Comparison of ENCODE assay signal across 26 cellular contexts in the genomic region with DNA sequence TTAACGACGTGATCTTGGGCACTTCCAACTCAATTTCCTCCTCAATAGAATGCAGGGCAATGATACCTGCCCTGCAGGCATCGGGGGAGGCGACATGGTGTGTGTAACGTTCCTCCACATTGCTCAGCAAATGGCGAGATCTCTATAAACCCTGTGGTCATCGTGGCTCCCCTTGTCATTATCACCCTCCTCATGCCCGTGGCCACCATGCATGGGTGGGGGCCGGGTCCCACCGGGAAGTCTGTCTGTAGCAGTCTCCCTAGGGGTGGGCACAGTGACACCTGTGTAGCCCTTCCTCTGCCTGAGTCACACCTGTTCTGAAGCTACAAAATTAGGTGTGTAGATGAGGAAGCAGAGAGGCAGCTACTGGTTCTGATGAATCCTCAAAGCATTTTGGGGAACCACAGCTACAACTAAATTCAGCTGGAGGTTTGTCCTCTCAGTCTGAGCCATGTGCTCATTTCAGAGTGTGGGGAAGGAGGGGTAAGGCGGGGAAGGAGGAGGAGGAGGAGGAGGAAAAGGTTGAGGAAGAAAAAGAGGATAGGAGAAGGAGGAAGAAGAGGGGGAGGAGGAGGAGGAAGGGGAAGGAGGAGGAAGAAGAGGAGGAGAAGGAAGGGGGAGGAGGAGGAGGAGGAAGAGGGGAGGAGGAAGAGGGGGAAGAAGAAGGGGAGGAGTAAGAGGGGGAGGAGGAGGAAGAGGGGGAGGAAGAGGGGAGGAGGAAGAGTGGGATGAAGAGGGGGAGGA. TPM values are rescaled to one million over a fixed set of nuclear protein-coding genes. Genes with fewer than 3 reads are reported as not detected.
DNase-seq lines count a peak whose midpoint lies in the region; ATAC-seq, FAIRE-seq and TF ChIP-seq lines count a peak whose summit lies in the region.
"Had no signal": no experiment of that assay in that cellular context is flagged by ENCODE, and none has a peak within 500 bp of the region (broad histone marks: within the 10 kb centered on the region; RNA-seq: fewer than 3 reads in every experiment).

No MANE protein-coding gene starts in this region.

- H3K4me1 ChIP-seq in endodermal cell (ENCODE audit: control insufficient read depth, insufficient read depth, low read length), result no peaks in the 10 kb centered on the region
- peaks cover 9 to 62% (median 34%) of the 10 kb centered on the region in 6 donors for H3K4me1 ChIP-seq in spleen
- H3K4me1 ChIP-seq: A549 had no signal

- H3K9me3 Mint-ChIP-seq in activated CD8-positive, alpha-beta T cell treated with anti-CD3 and anti-CD28 coated beads, Interleukin-2, amount 10 ng/mL, durations not matched to agents 7 days and 5 days (ENCODE audit: insufficient read depth), result no peaks in the 10 kb centered on the region
- H3K9me3 Mint-ChIP-seq in activated CD8-positive, alpha-beta T cell treated with anti-CD3 and anti-CD28 coated beads for 36 hours, result no peaks in the 10 kb centered on the region
- H3K9me3 Mint-ChIP-seq in endodermal cell, result no peaks in the 10 kb centered on the region
- H3K9me3 Mint-ChIP-seq: CD4-positive, alpha-beta T cell; neural crest cell had no signal

- H3K27ac Mint-ChIP-seq in activated CD8-positive, alpha-beta T cell treated with anti-CD3 and anti-CD28 coated beads, Interleukin-2, amount 10 ng/mL, durations not matched to agents 7 days and 5 days, result peak overlapping the region; percentile 43
- H3K27ac Mint-ChIP-seq in activated CD8-positive, alpha-beta T cell treated with anti-CD3 and anti-CD28 coated beads for 36 hours, result no peak overlapping the region
- no peak overlapping the region for H3K27ac Mint-ChIP-seq in endodermal cell
- H3K27ac Mint-ChIP-seq: activated CD4-positive, alpha-beta T cell treated with anti-CD3 and anti-CD28 coated beads for 36 hours; CD4-positive, alpha-beta T cell had no signal

- no peaks in the 10 kb centered on the region for H3K9me3 ChIP-seq in endodermal cell (ENCODE audit: control insufficient read depth, low read length)
- no peaks in the 10 kb centered on the region for H3K9me3 ChIP-seq in spleen
- H3K9me3 ChIP-seq: A549, tibial artery had no signal

- intact Hi-C loops in activated CD8-positive, alpha-beta T cell treated with anti-CD3 and anti-CD28 coated beads for 36 hours (cut with micrococcal nuclease), result no loop called here
- intact Hi-C loops in spleen (cut with DNase I; ENCODE audit: low total_unique reads), result no loop called here

- no peaks in the 10 kb centered on the region for H3K27me3 Mint-ChIP-seq in activated CD8-positive, alpha-beta T cell treated with anti-CD3 and anti-CD28 coated beads, Interleukin-2, amount 10 ng/mL, durations not matched to agents 7 days and 5 days (ENCODE audit: low read depth)
- H3K27me3 Mint-ChIP-seq in activated CD8-positive, alpha-beta T cell treated with anti-CD3 and anti-CD28 coated beads for 36 hours, result no peaks in the 10 kb centered on the region
- H3K27me3 Mint-ChIP-seq in endodermal cell (ENCODE audit: insufficient read depth), result no peaks in the 10 kb centered on the region
- H3K27me3 Mint-ChIP-seq: activated CD4-positive, alpha-beta T cell treated with anti-CD3 and anti-CD28 coated beads for 36 hours; CD4-positive, alpha-beta T cell had no signal

- H3K27me3 ChIP-seq in endodermal cell (ENCODE audit: control insufficient read depth, insufficient read depth, low read length, poor library complexity, severe bottlenecking), result no peaks in the 10 kb centered on the region
- H3K27me3 ChIP-seq in spleen (replicated peaks in 1 of 7), result peaks cover 0 to 28% (median under 1%) of the 10 kb centered on the region in 7 donors
- H3K27me3 ChIP-seq: hepatocyte, tibial artery had no signal

- no peak for DNase-seq in activated CD8-positive, alpha-beta T cell treated with anti-CD3 and anti-CD28 coated beads, Interleukin-2, amount 10 ng/mL, durations not matched to agents 7 days and 5 days
- no peak for DNase-seq in activated CD8-positive, alpha-beta T cell treated with anti-CD3 and anti-CD28 coated beads for 36 hours
- DNase-seq in HTR-8/SVneo (ENCODE audit: insufficient read length, low spot score), result no peak
- peak; percentile 27 for DNase-seq in endodermal cell
- peak; percentile 58 for DNase-seq in spleen
- no peak for DNase-seq in foreskin melanocyte
- no peak for DNase-seq in NCI-H510A (lab: John Stamatoyannopoulos, UW)
- DNase-seq: activated CD4-positive, alpha-beta T cell treated with anti-CD3 and anti-CD28 coated beads for 36 hours; activated naive CD4-positive, alpha-beta T cell treated with anti-CD3 and anti-CD28 coated beads, Interleukin-2, amount 50 U/mL, for 16 hours; CD4-positive, alpha-beta T cell; KG1; midbrain; NCI-H1417; NCI-H526 treated with DMSO at 0.1 percent for 48 hours; PC-3; T1000 had no signal

- H3K36me3 Mint-ChIP-seq in activated CD8-positive, alpha-beta T cell treated with anti-CD3 and anti-CD28 coated beads, Interleukin-2, amount 10 ng/mL, durations not matched to agents 7 days and 5 days (ENCODE audit: low read depth), result no peaks in the 10 kb centered on the region
- no peaks in the 10 kb centered on the region for H3K36me3 Mint-ChIP-seq in activated CD8-positive, alpha-beta T cell treated with anti-CD3 and anti-CD28 coated beads for 36 hours (ENCODE audit: low read depth)
- H3K36me3 Mint-ChIP-seq in endodermal cell (ENCODE audit: low read depth), result no peaks in the 10 kb centered on the region

- FAIRE-seq in HTR-8/SVneo (lab: Jason Lieb, UNC), result peak; percentile 55
- FAIRE-seq: A549, astrocyte, endometrium, H1, keratinocyte had no signal

- no peak overlapping the region for H3K9ac ChIP-seq in endodermal cell (ENCODE audit: extremely low read depth, low read length, poor library complexity, severe bottlenecking)

- CTCF ChIA-PET in activated CD8-positive, alpha-beta T cell treated with anti-CD3 and anti-CD28 coated beads, Interleukin-2, amount 10 ng/mL, durations not matched to agents 7 days and 5 days (lab: Charles Lee), result interaction anchor here (1.2 to 2.5 kb wide), 2 partner anchors 10 to 134 kb away, joined by 3 to 10 read pairs; no protein-coding TSS in a partner anchor
- CTCF ChIA-PET in activated CD8-positive, alpha-beta T cell treated with anti-CD3 and anti-CD28 coated beads for 36 hours (lab: Charles Lee), result interaction anchor here (1.5 to 2.6 kb wide), 2 partner anchors 10 to 138 kb away, joined by 3 to 15 read pairs; no protein-coding TSS in a partner anchor

- H3K27ac ChIP-seq in endodermal cell (ENCODE audit: low read depth, low read length) (no peak overlapping the region), spleen (no peak overlapping the region)
- H3K27ac ChIP-seq: A549, hepatocyte had no signal

- no peak for TF ChIP-seq POLR2A in spleen (IDR thresholded peaks at IDR 0.05)

- no peak overlapping the region for H3K4me3 ChIP-seq in endodermal cell (ENCODE audit: low read length)
- H3K4me3 ChIP-seq in spleen, result no peak overlapping the region
- H3K4me3 ChIP-seq: A549, hepatocyte, tibial artery had no signal

- H3K4me3 Mint-ChIP-seq in activated CD8-positive, alpha-beta T cell treated with anti-CD3 and anti-CD28 coated beads, Interleukin-2, amount 10 ng/mL, durations not matched to agents 7 days and 5 days, result no peak overlapping the region
- H3K4me3 Mint-ChIP-seq in activated CD8-positive, alpha-beta T cell treated with anti-CD3 and anti-CD28 coated beads for 36 hours, result no peak overlapping the region
- H3K4me3 Mint-ChIP-seq in endodermal cell, result no peak overlapping the region
- H3K4me3 Mint-ChIP-seq: activated CD4-positive, alpha-beta T cell treated with anti-CD3 and anti-CD28 coated beads for 36 hours; CD4-positive, alpha-beta T cell; neural crest cell had no signal

- no peak for TF ChIP-seq CTCF in activated CD8-positive, alpha-beta T cell treated with anti-CD3 and anti-CD28 coated beads for 36 hours (IDR thresholded peaks at IDR 0.05)
- no peak for TF ChIP-seq CTCF in endodermal cell (conservative IDR thresholded peaks at IDR 0.05)
- no peak for TF ChIP-seq CTCF in spleen (IDR thresholded peaks at IDR 0.05 in 8 of 11, conservative IDR thresholded peaks at IDR 0.05 in 3 of 11)

- no peak for ATAC-seq in activated CD8-positive, alpha-beta T cell treated with anti-CD3 and anti-CD28 coated beads, Interleukin-2, amount 10 ng/mL, durations not matched to agents 7 days and 5 days
- ATAC-seq in activated CD8-positive, alpha-beta T cell treated with anti-CD3 and anti-CD28 coated beads for 36 hours, result no peak
- no peak for ATAC-seq in GM19035 (IDR thresholded peaks at IDR 0.05; ENCODE audit: unreplicated experiment)
- ATAC-seq: A549; activated CD4-positive, alpha-beta T cell treated with anti-CD3 and anti-CD28 coated beads for 36 hours; PC-3 had no signal

- H3K4me1 Mint-ChIP-seq in activated CD8-positive, alpha-beta T cell treated with anti-CD3 and anti-CD28 coated beads, Interleukin-2, amount 10 ng/mL, durations not matched to agents 7 days and 5 days (ENCODE audit: low read depth), result peaks cover 23% of the 10 kb centered on the region
- peaks cover 13% of the 10 kb centered on the region for H3K4me1 Mint-ChIP-seq in activated CD8-positive, alpha-beta T cell treated with anti-CD3 and anti-CD28 coated beads for 36 hours (ENCODE audit: low read depth)
- H3K4me1 Mint-ChIP-seq in endodermal cell, result no peaks in the 10 kb centered on the region

- POLR2A ChIA-PET in activated CD8-positive, alpha-beta T cell treated with anti-CD3 and anti-CD28 coated beads, Interleukin-2, amount 10 ng/mL, durations not matched to agents 7 days and 5 days (lab: Charles Lee), result no interaction called here
- POLR2A ChIA-PET in activated CD8-positive, alpha-beta T cell treated with anti-CD3 and anti-CD28 coated beads for 36 hours (lab: Charles Lee), result no interaction called here

- H3K36me3 ChIP-seq in endodermal cell (ENCODE audit: control insufficient read depth, insufficient read depth, low read length), result no peaks in the 10 kb centered on the region
- H3K36me3 ChIP-seq in spleen, result no peaks in the 10 kb centered on the region
- H3K36me3 ChIP-seq: tibial artery had no signal

- 91 to 92% methylated on average over 9 to 11 of the region's 11 CpGs for WGBS in endodermal cell (ENCODE audit: insufficient coverage in 1 of 2, insufficient read length in 1 of 2), 2 experiments
- WGBS in spleen, 5 donors, result 71 to 77% (median 76%) methylated on average over 11 of the region's 11 CpGs

RNA-seq across cellular contexts. Expression of a gene that starts 11.0 kb away (rescaled TPM):
- 1 to 10 TPM; 6.8 to 7.0 TPM for total RNA-seq in activated CD8-positive, alpha-beta T cell treated with anti-CD3 and anti-CD28 coated beads, Interleukin-2, amount 10 ng/mL, durations not matched to agents 7 days and 5 days
- 1 to 10 TPM; 4.2 to 4.3 TPM for total RNA-seq in activated CD8-positive, alpha-beta T cell treated with anti-CD3 and anti-CD28 coated beads for 36 hours
- total RNA-seq in endodermal cell, result 1 to 10 TPM; 4.3 to 5.7 TPM
- polyA plus RNA-seq in endodermal cell (2013, experiment 1 of 2), result 0.53 TPM
- polyA plus RNA-seq in endodermal cell (2013, experiment 2 of 2), result 0.29 TPM
- 10 to 100 TPM in 3 of 7 donors, 1 to 10 TPM in 4; 3.3 to 11.8 (median 10.0) TPM for total RNA-seq in spleen
- 1 to 10 TPM; 3.4 to 5.0 (median 4.9) TPM for polyA plus RNA-seq in spleen
- total RNA-seq: PC-3, SK-MEL-5 had no signal
- polyA plus RNA-seq: A549 had no signal

Comparison
In these comparisons a context has a peak if more than half of its experiments do, and no peak if none do; other contexts are left out.
1. DNase-seq: peak in endodermal cell (single experiment) and spleen (single experiment); none in activated CD8-positive, alpha-beta T cell treated with anti-CD3 and anti-CD28 coated beads, Interleukin-2, amount 10 ng/mL, durations not matched to agents 7 days and 5 days (single experiment), activated CD8-positive, alpha-beta T cell treated with anti-CD3 and anti-CD28 coated beads for 36 hours (single experiment), HTR-8/SVneo (single experiment), foreskin melanocyte (single experiment) and NCI-H510A (single experiment).